Comparison of ENCODE assay signal across 8 cellular contexts in genomic region chr18:70195852-70196434, GRCh38. TPM values are rescaled to one million over a fixed set of nuclear protein-coding genes. Genes with fewer than 3 reads are reported as not detected.
DNase-seq lines count a peak whose midpoint lies in the region; TF ChIP-seq lines count a peak whose summit lies in the region.

No MANE protein-coding gene starts in this region.

- no peak overlapping the region for H2BK120ac ChIP-seq in H9 (ENCODE audit: low read depth, low read length, poor library complexity, severe bottlenecking)

- H3K4ac ChIP-seq in H9 (ENCODE audit: low read depth, low read length): no peak overlapping the region

- no peaks in the 10 kb centered on the region for H3K23me2 ChIP-seq in H9 (ENCODE audit: insufficient read length, low read depth, low read length, poor library complexity, severe bottlenecking)

- no peaks in the 10 kb centered on the region for H3K27me3 ChIP-seq in H9 (ENCODE audit: insufficient read depth, low read length)
- H3K27me3 ChIP-seq in stomach: no peaks in the 10 kb centered on the region

- H3K36me3 Mint-ChIP-seq in H9 (ENCODE audit: insufficient read depth in 1 of 3, low read depth in 3 of 3): peaks cover 5 to 69% (median 51%) of the 10 kb centered on the region in 3 experiments; a peak in 6 of 7 replicates

- H4K20me1 ChIP-seq in H9 (ENCODE audit: control insufficient read depth, insufficient read depth, insufficient read length): no peaks in the 10 kb centered on the region

- H3K9me3 ChIP-seq in H9 (ENCODE audit: control insufficient read depth, low read depth, low read length) (no peaks in the 10 kb centered on the region), stomach (no peaks in the 10 kb centered on the region)

- H4K91ac ChIP-seq in H9 (ENCODE audit: insufficient read length, low read depth, low read length): no peak overlapping the region

- H2BK5ac ChIP-seq in H9 (ENCODE audit: insufficient read length, low read length): no peak overlapping the region

- H3K4me3 Mint-ChIP-seq in H9: no peak overlapping the region

- no peak overlapping the region for H3K18ac ChIP-seq in H9 (ENCODE audit: insufficient read length, low read depth, low read length)

- no peak overlapping the region for H2AFZ ChIP-seq in H9 (ENCODE audit: low read length)

- H4K5ac ChIP-seq in H9 (ENCODE audit: insufficient read length, low read depth, low read length): no peak overlapping the region

- H3K9me3 Mint-ChIP-seq in H9: no peaks in the 10 kb centered on the region

- H3K79me1 ChIP-seq in H9 (ENCODE audit: insufficient read depth, low read depth, low read length, poor library complexity, severe bottlenecking): no peaks in the 10 kb centered on the region

- no CpG with 5 or more reads among the region's 5 CpGs for WGBS in H9 (ENCODE audit: extremely low coverage, insufficient read length, low lambda C conversion rate)
- WGBS in stomach, 5 donors: 54 to 65% (median 61%) methylated on average over 5 of the region's 5 CpGs

- H2BK20ac ChIP-seq in H9 (ENCODE audit: low read depth, low read length, poor library complexity, severe bottlenecking): no peak overlapping the region

- no peak overlapping the region for H2BK15ac ChIP-seq in H9 (ENCODE audit: low read depth, low read length)

- H4K8ac ChIP-seq in H9 (replicated peaks; ENCODE audit: insufficient read length, low read depth, low read length): no peak overlapping the region

- no peak overlapping the region for H2AK5ac ChIP-seq in H9 (ENCODE audit: insufficient read length, low read length)

- no peak overlapping the region for H2BK12ac ChIP-seq in H9 (ENCODE audit: insufficient read length, low read depth, low read length)

- DNase-seq in EH (ENCODE audit: low read depth) (peak; percentile 62), H9 (no peak), NCI-H345 (lab: John Stamatoyannopoulos, UW) (peak; percentile 34), astrocyte of the spinal cord (ENCODE audit: low read depth, low spot score) (peak; percentile 68), iPS DF 4.7 (ENCODE audit: extremely low read depth, low spot score) (peak; percentile 16), stomach (no peak)
- DNase-seq in stimulated activated CD8-positive, alpha-beta memory T cell treated with anti-CD3 and anti-CD28 coated beads, Interleukin-4, amount 100 ng/mL, for 48 hours: no peak
- no peak for DNase-seq in activated T-cell treated with anti-CD3 and anti-CD28 coated beads, Interleukin-2, amount 50 U/mL, for 48 hours

- H3T11ph ChIP-seq in H9 (ENCODE audit: low read length): no peak overlapping the region

- H3K4me1 ChIP-seq in H9 (ENCODE audit: insufficient read depth, low read length): no peaks in the 10 kb centered on the region
- H3K4me1 ChIP-seq in stomach: no peaks in the 10 kb centered on the region

- H3K27me3 Mint-ChIP-seq in H9 (ENCODE audit: low read depth): no peaks in the 10 kb centered on the region

- TF ChIP-seq CTCF in H9 (conservative IDR thresholded peaks at IDR 0.05): peak; percentile 83
- TF ChIP-seq CTCF in astrocyte of the spinal cord (IDR thresholded peaks at IDR 0.05; ENCODE audit: low read depth, low read length): peak; percentile 82
- TF ChIP-seq CTCF in stomach (IDR thresholded peaks at IDR 0.05): peak in 5 of 7 experiments; percentile 29 to 70 (median 65)

- no peak overlapping the region for H3K23ac ChIP-seq in H9 (ENCODE audit: insufficient read length, low read depth, low read length)

- no peak overlapping the region for H3K14ac ChIP-seq in H9 (ENCODE audit: insufficient read depth, low read length)

- no peak overlapping the region for H3K9ac ChIP-seq in H9 (ENCODE audit: extremely low read depth, insufficient read length, low read length)

- H3K4me1 Mint-ChIP-seq in H9: peaks cover 0 to 5% of the 10 kb centered on the region in 2 experiments; a peak in 1 of 4 replicates

- TF ChIP-seq POLR2A in stomach (IDR thresholded peaks at IDR 0.05): no peak

- no peak overlapping the region for H3K56ac ChIP-seq in H9 (ENCODE audit: insufficient read length, low read depth, low read length)

- peaks cover 2% of the 10 kb centered on the region; the same call in 1 of the 2 replicates for H3K79me2 ChIP-seq in H9 (ENCODE audit: insufficient read depth, low read length)

- no peak overlapping the region for H3K27ac ChIP-seq in H9 (ENCODE audit: insufficient read length, low read depth, low read length)
- H3K27ac ChIP-seq in stomach: no peak overlapping the region

- no peak overlapping the region for H3K4me3 ChIP-seq in astrocyte of the spinal cord (ENCODE audit: low read depth, low read length)
- no peak overlapping the region for H3K4me3 ChIP-seq in stomach

- H3K27ac Mint-ChIP-seq in H9: no peak overlapping the region; a peak in 1 of 7 replicates

- in situ Hi-C loops in astrocyte of the spinal cord (cut with HindIII; ENCODE audit: low sequenced_read_pairs): no loop called here

- no peak for TF ChIP-seq EP300 in stomach (IDR thresholded peaks at IDR 0.05)

- intact Hi-C loops in stomach (cut with DNase I; ENCODE audit: low total_unique reads): loop anchor here (5.0 kb wide), 1 partner anchor 236 kb away; no protein-coding TSS in a partner anchor

- H3K36me3 ChIP-seq in stomach: peaks cover 11 to 86% (median 84%) of the 10 kb centered on the region in 4 donors

- H3K4me2 ChIP-seq in H9 (ENCODE audit: insufficient read depth, insufficient read length, low read length): no peak overlapping the region

RNA-seq across cellular contexts. Expression of gene RTTN, which starts 9.5 kb away (rescaled TPM):
- total RNA-seq in H9 (2021) (15.1 and 17.6 TPM in 2 replicates), stomach (10 to 100 TPM in 4 of 5 donors, 1 to 10 TPM in 1; 6.4 to 52.1 (median 29.8) TPM)
- polyA plus RNA-seq in stomach: 1 to 10 TPM; 2.1 to 2.8 (median 2.4) TPM

Comparison
In these comparisons a context has a peak if more than half of its experiments do, and no peak if none do; other contexts are left out.
1. DNase-seq: peak in EH (single experiment), NCI-H345 (single experiment), astrocyte of the spinal cord (single experiment) and iPS DF 4.7 (single experiment); none in H9 (single experiment), stomach (single experiment), stimulated activated CD8-positive, alpha-beta memory T cell treated with anti-CD3 and anti-CD28 coated beads, Interleukin-4, amount 100 ng/mL, for 48 hours (single experiment) and activated T-cell treated with anti-CD3 and anti-CD28 coated beads, Interleukin-2, amount 50 U/mL, for 48 hours (0 of 2).
2. Peak in every context shown above with its lines, with median percentiles within 50 percentile points of each other: CTCF ChIP-seq.